8 cellular contexts compared by ENCODE assay signal in the genomic region with DNA sequence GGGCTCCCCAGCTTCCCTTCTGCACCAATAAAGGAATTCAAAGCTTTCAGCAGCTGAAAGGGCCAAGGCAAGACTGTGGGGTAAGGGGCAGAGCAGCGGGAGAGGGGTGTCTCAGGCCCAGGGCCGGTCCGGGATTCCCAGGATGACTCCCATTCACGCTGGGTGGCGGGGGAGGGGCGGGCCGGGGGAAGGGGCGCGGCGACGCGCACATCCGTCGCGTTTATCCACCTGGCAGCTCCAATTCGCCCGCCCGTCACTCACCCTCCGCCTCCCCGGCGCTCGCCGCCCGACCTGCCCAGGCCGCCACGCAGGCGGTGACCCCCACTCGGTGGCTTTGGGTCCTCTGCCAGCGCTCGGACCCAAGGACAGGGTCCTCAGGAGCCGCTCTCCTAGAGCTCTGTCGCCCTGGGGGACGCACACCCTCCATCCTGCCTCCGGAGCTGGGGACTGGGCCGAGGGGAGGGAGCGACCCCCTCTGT. TPM values are rescaled to one million over a fixed set of nuclear protein-coding genes. Genes with fewer than 3 reads are reported as not detected.
A peak's percentile ranks its signal among the peaks of the same experiment; 100 is the strongest.
DNase-seq lines count a peak whose midpoint lies in the region; ATAC-seq and TF ChIP-seq lines count a peak whose summit lies in the region.

No MANE protein-coding gene starts in this region.

- H3K4me2 ChIP-seq in Loucy (ENCODE audit: low read depth, low read length, poor library complexity, severe bottlenecking): peak overlapping the region; percentile 77

- H3K27ac ChIP-seq in CD8-positive, alpha-beta T cell (ENCODE audit: low read depth, low read length): no peak overlapping the region

- H3K9me2 ChIP-seq in Loucy (replicated peaks; ENCODE audit: low read depth, low read length): no peaks in the 10 kb centered on the region

- H3K36me3 ChIP-seq in CD8-positive, alpha-beta T cell (ENCODE audit: insufficient read depth, low read length): no peaks in the 10 kb centered on the region
- H3K36me3 ChIP-seq in Loucy (ENCODE audit: insufficient read depth, low read length) (no peaks in the 10 kb centered on the region), mucosa of stomach (ENCODE audit: control insufficient read depth, insufficient read depth, low read length) (no peaks in the 10 kb centered on the region)

- H3K9me3 ChIP-seq in CD8-positive, alpha-beta T cell (ENCODE audit: low read length): no peaks in the 10 kb centered on the region
- H3K9me3 ChIP-seq in Loucy (ENCODE audit: insufficient read depth, low read depth, low read length) (no peaks in the 10 kb centered on the region), mucosa of stomach (ENCODE audit: control insufficient read depth, low read length) (no peaks in the 10 kb centered on the region)

- peak; percentile 16 for ATAC-seq in CD8-positive, alpha-beta T cell
- ATAC-seq in GM21576 (IDR thresholded peaks at IDR 0.05; ENCODE audit: unreplicated experiment): no peak
- no peak for ATAC-seq in GM19035 (IDR thresholded peaks at IDR 0.05; ENCODE audit: unreplicated experiment)

- no peaks in the 10 kb centered on the region for H3K36me3 Mint-ChIP-seq in CD8-positive, alpha-beta T cell

- peaks cover 11% of the 10 kb centered on the region for H3K27me3 ChIP-seq in CD8-positive, alpha-beta T cell (ENCODE audit: insufficient read depth, low read length)
- H3K27me3 ChIP-seq in Loucy (ENCODE audit: insufficient read depth, low read length, poor library complexity, severe bottlenecking): no peaks in the 10 kb centered on the region
- H3K27me3 ChIP-seq in mucosa of stomach (ENCODE audit: control insufficient read depth, insufficient read depth, low read length): peaks cover 58% of the 10 kb centered on the region

- no peak overlapping the region for H3K27ac Mint-ChIP-seq in CD8-positive, alpha-beta T cell

- peak overlapping the region; percentile 96 for H2AFZ ChIP-seq in Loucy (ENCODE audit: low read length)

- no peak for TF ChIP-seq CTCF in CD8-positive, alpha-beta T cell (IDR thresholded peaks at IDR 0.05)
- TF ChIP-seq CTCF in Loucy (conservative IDR thresholded peaks at IDR 0.05; ENCODE audit: low read length) (no peak), choroid plexus epithelial cell (conservative IDR thresholded peaks at IDR 0.05; ENCODE audit: low read depth, low read length) (no peak)

- intact Hi-C loops in CD8-positive, alpha-beta T cell (cut with DNase I, micrococcal nuclease): loop anchor here (2.0 to 5.0 kb wide), 5 partner anchors 116 to 462 kb away; partner anchors contain the start of genes PEF1 (in 2 of the 2), EIF3I (in 1 of the 2), TMEM234 (in 1 of the 2) and TMEM39B (in 1 of the 2)

- H3K27me3 Mint-ChIP-seq in CD8-positive, alpha-beta T cell (ENCODE audit: low read depth): peaks cover 11% of the 10 kb centered on the region

- H3K9ac ChIP-seq in Loucy (ENCODE audit: low read depth, low read length, poor library complexity, severe bottlenecking) (peak overlapping the region; percentile 65), mucosa of stomach (ENCODE audit: low read length) (peak overlapping the region; percentile 56)

- H3K79me2 ChIP-seq in Loucy (ENCODE audit: insufficient read depth, low read length): no peaks in the 10 kb centered on the region

- H4K20me1 ChIP-seq in Loucy (ENCODE audit: insufficient read depth, low read length, poor library complexity, severe bottlenecking): peaks cover 8% of the 10 kb centered on the region

- peak overlapping the region; percentile 69 for H3K4me3 Mint-ChIP-seq in CD8-positive, alpha-beta T cell

- POLR2A ChIA-PET in CD8-positive, alpha-beta T cell (lab: Charles Lee): interaction anchor here (0.8 to 1.6 kb wide), 3 partner anchors 8 to 184 kb away, joined by 3 to 4 read pairs (median 3); no protein-coding TSS in a partner anchor

- no peaks in the 10 kb centered on the region for H3F3A ChIP-seq in Loucy (ENCODE audit: low read depth)

- peak overlapping the region; percentile 72 for H3K4me3 ChIP-seq in CD8-positive, alpha-beta T cell (ENCODE audit: low read depth, low read length)
- H3K4me3 ChIP-seq in Loucy (ENCODE audit: low read length, poor library complexity, severe bottlenecking): peak overlapping the region; percentile 84
- H3K4me3 ChIP-seq in choroid plexus epithelial cell (ENCODE audit: low read depth, low read length): peak overlapping the region; percentile 62
- no peak overlapping the region for H3K4me3 ChIP-seq in mucosa of stomach (ENCODE audit: low read length)

- CTCF ChIA-PET in CD8-positive, alpha-beta T cell (lab: Charles Lee): interaction anchor here (1.6 to 7.2 kb wide), 3 partner anchors 29 to 204 kb away, joined by 5 to 65 read pairs (median 15); no protein-coding TSS in a partner anchor

- H3K9me3 Mint-ChIP-seq in CD8-positive, alpha-beta T cell: no peaks in the 10 kb centered on the region

- H3K4me1 ChIP-seq in CD8-positive, alpha-beta T cell (ENCODE audit: insufficient read depth, low read length): peaks cover 40% of the 10 kb centered on the region
- H3K4me1 ChIP-seq in Loucy (ENCODE audit: insufficient read depth, low read length, poor library complexity, severe bottlenecking): peaks cover 32% of the 10 kb centered on the region
- peaks cover 23% of the 10 kb centered on the region for H3K4me1 ChIP-seq in mucosa of stomach (ENCODE audit: control insufficient read depth, insufficient read depth, low read length)

- DNase-seq in CD8-positive, alpha-beta T cell: no peak
- DNase-seq in choroid plexus epithelial cell (ENCODE audit: low read depth) (no peak), NCI-H187 (lab: John Stamatoyannopoulos, UW) (no peak), NCI-H1930 (lab: John Stamatoyannopoulos, UW) (no peak)

- H3K4me1 Mint-ChIP-seq in CD8-positive, alpha-beta T cell (ENCODE audit: low read depth): peaks cover 29% of the 10 kb centered on the region

RNA-seq across cellular contexts. Expression of gene ADGRB2, which starts 3.7 kb away (rescaled TPM):
- total RNA-seq in CD8-positive, alpha-beta T cell: under 1 TPM; 0.25 to 0.79 TPM

RNA-seq across cellular contexts. Expression of gene SPOCD1, which starts 55.4 kb away (rescaled TPM):
- total RNA-seq in CD8-positive, alpha-beta T cell: not detected

RNA-seq across cellular contexts. Expression of gene COL16A1, which starts 56.6 kb away (rescaled TPM):
- total RNA-seq in CD8-positive, alpha-beta T cell: under 1 TPM in 1 of 2 experiments, not detected in 1; 0.92 TPM
